20 cellular contexts compared by ENCODE assay signal in the genomic region with DNA sequence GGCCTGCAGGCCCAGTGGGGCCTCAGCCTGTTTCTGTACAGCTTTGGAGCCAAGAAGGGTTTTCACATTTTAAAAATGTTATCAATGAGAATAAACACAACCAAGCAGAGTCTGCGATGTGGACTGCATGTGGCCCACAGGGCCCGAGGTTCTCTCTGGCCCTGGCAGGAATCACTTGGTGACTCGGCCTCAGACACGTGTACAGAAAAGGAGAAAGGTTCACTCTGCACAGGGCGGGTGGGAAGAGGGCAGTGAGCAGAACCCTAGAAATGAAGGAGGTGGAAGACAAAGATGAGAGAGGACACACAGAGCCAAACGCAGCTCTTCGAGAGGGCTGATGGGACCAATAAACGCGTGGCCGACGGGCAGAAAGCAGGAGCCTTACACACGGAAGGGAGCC. TPM values are rescaled to one million over a fixed set of nuclear protein-coding genes. Genes with fewer than 3 reads are reported as not detected.
DNase-seq lines count a peak whose midpoint lies in the region; ATAC-seq and TF ChIP-seq lines count a peak whose summit lies in the region.
"Had no signal": no experiment of that assay in that cellular context is flagged by ENCODE, and none has a peak within 500 bp of the region (broad histone marks: within the 10 kb centered on the region; RNA-seq: fewer than 3 reads in every experiment).

No MANE protein-coding gene starts in this region.

- DNase-seq in natural killer cell treated with Interleukin-12 subunit alpha and Interleukin-12 subunit beta and Interleukin-15 and Interleukin-18, amount 100 ng/mL, for 72 hours (ENCODE audit: low spot score): peak; percentile 60
- DNase-seq in natural killer cell (no peak), lower lobe of right lung (peak; percentile 39), neural progenitor cell (ENCODE audit: low spot score) (no peak), transverse colon (no peak), mammary epithelial cell (no peak)
- DNase-seq: 8988T; CD8-positive, alpha-beta T cell; DMS 273 treated with DMSO at 0.1 percent for 48 hours; DMS53; GOT3; H7; HFFc6 had no signal

- ATAC-seq in natural killer cell treated with Interleukin-12 subunit alpha and Interleukin-12 subunit beta and Interleukin-15 and Interleukin-18, amount 100 ng/mL, for 72 hours: no peak
- ATAC-seq in natural killer cell (no peak), lower lobe of right lung (no peak), GM18517 (IDR thresholded peaks at IDR 0.05; ENCODE audit: unreplicated experiment) (no peak)
- ATAC-seq: CD8-positive, alpha-beta T cell; HCT116 had no signal

- 87 to 100% methylated on average over 2 to 12 of the region's 12 CpGs for WGBS in transverse colon (ENCODE audit: low coverage in 1 of 2), 2 donors
- 95% methylated on average over 11 of the region's 12 CpGs for WGBS in mammary epithelial cell (ENCODE audit: low coverage, missing lambda C conversion rate)

- no peak for TF ChIP-seq CTCF in natural killer cell (IDR thresholded peaks at IDR 0.05)
- no peak for TF ChIP-seq CTCF in lower lobe of right lung (IDR thresholded peaks at IDR 0.05)
- TF ChIP-seq CTCF in neural progenitor cell (IDR thresholded peaks at IDR 0.05): no peak
- no peak for TF ChIP-seq CTCF in transverse colon (IDR thresholded peaks at IDR 0.05)
- TF ChIP-seq CTCF in mammary epithelial cell (conservative IDR thresholded peaks at IDR 0.05 in 1 of 2, IDR thresholded peaks at IDR 0.05 in 1 of 2; ENCODE audit: extremely low read depth in 1 of 2, insufficient read depth in 1 of 2, low read depth in 1 of 2, low read length in 2 of 2): no peak

- no peaks in the 10 kb centered on the region for H3K27me3 ChIP-seq in lower lobe of right lung (ENCODE audit: low read depth)
- H3K27me3 ChIP-seq in neural progenitor cell: no peaks in the 10 kb centered on the region
- no peaks in the 10 kb centered on the region for H3K27me3 ChIP-seq in transverse colon
- no peaks in the 10 kb centered on the region for H3K27me3 ChIP-seq in mammary epithelial cell (ENCODE audit: insufficient read depth, low read length)
- H3K27me3 ChIP-seq: BLaER1 had no signal

- peaks cover 17 to 38% of the 10 kb centered on the region in 2 donors for H3K4me1 Mint-ChIP-seq in natural killer cell treated with Interleukin-12 subunit alpha and Interleukin-12 subunit beta and Interleukin-15 and Interleukin-18, amount 100 ng/mL, for 72 hours (ENCODE audit: low read depth in 2 of 2)
- peaks cover 32 to 44% of the 10 kb centered on the region in 2 donors for H3K4me1 Mint-ChIP-seq in natural killer cell
- H3K4me1 Mint-ChIP-seq in neural progenitor cell: peaks cover 2% of the 10 kb centered on the region

- H3K27me3 Mint-ChIP-seq in natural killer cell treated with Interleukin-12 subunit alpha and Interleukin-12 subunit beta and Interleukin-15 and Interleukin-18, amount 100 ng/mL, for 72 hours: no peaks in the 10 kb centered on the region
- no peaks in the 10 kb centered on the region for H3K27me3 Mint-ChIP-seq in natural killer cell (ENCODE audit: low read depth in 2 of 2)
- peaks cover 2% of the 10 kb centered on the region for H3K27me3 Mint-ChIP-seq in neural progenitor cell (ENCODE audit: insufficient read depth, low read depth)

- H3K4me1 ChIP-seq in lower lobe of right lung (peaks cover 21% of the 10 kb centered on the region), neural progenitor cell (no peaks in the 10 kb centered on the region), transverse colon (peaks cover 0 to 11% (median 5%) of the 10 kb centered on the region in 4 donors), mammary epithelial cell (ENCODE audit: insufficient read depth, low read length) (no peaks in the 10 kb centered on the region)

- H3K4me3 ChIP-seq in lower lobe of right lung (no peak overlapping the region), neural progenitor cell (no peak overlapping the region), transverse colon (no peak overlapping the region), mammary epithelial cell (replicated peaks in 1 of 3; ENCODE audit: insufficient read depth in 1 of 3, low read depth in 2 of 3, low read length in 3 of 3) (no peak overlapping the region)
- H3K4me3 ChIP-seq: BLaER1 had no signal

- no TSS peak for BruUV-seq in mammary epithelial cell (replicated peaks; lab: Mats Ljungman, UMichigan)

- intact Hi-C loops in natural killer cell (cut with micrococcal nuclease): no loop called here
- intact Hi-C loops in lower lobe of right lung (cut with DNase I): no loop called here
- intact Hi-C loops in transverse colon (cut with DNase I; ENCODE audit: low total_unique reads): no loop called here
- intact Hi-C loops in mammary epithelial cell (cut with micrococcal nuclease): no loop called here

- H3K9ac ChIP-seq in neural progenitor cell (no peak overlapping the region), mammary epithelial cell (ENCODE audit: insufficient read depth, low read length) (no peak overlapping the region)
- H3K9ac ChIP-seq: BLaER1 had no signal

- H3K79me2 ChIP-seq in neural progenitor cell (ENCODE audit: low read depth) (no peaks in the 10 kb centered on the region), mammary epithelial cell (ENCODE audit: insufficient read depth, low read length) (peaks cover 20% of the 10 kb centered on the region)

- H3K36me3 ChIP-seq in lower lobe of right lung (peaks cover 3% of the 10 kb centered on the region), neural progenitor cell (no peaks in the 10 kb centered on the region), transverse colon (no peaks in the 10 kb centered on the region), mammary epithelial cell (ENCODE audit: insufficient read depth, low read length) (no peaks in the 10 kb centered on the region)

- no peaks in the 10 kb centered on the region for H3F3A ChIP-seq in neural progenitor cell (ENCODE audit: low read depth)

- no peaks in the 10 kb centered on the region for H3K9me3 Mint-ChIP-seq in natural killer cell treated with Interleukin-12 subunit alpha and Interleukin-12 subunit beta and Interleukin-15 and Interleukin-18, amount 100 ng/mL, for 72 hours
- no peaks in the 10 kb centered on the region for H3K9me3 Mint-ChIP-seq in natural killer cell
- H3K9me3 Mint-ChIP-seq in neural progenitor cell: peaks cover 3% of the 10 kb centered on the region
- H3K9me3 Mint-ChIP-seq: CD8-positive, alpha-beta T cell; HFFc6 had no signal

- H3K27ac ChIP-seq in lower lobe of right lung (no peak overlapping the region), neural progenitor cell (no peak overlapping the region), transverse colon (no peak overlapping the region), mammary epithelial cell (ENCODE audit: insufficient read depth, low read depth, low read length) (no peak overlapping the region)
- H3K27ac ChIP-seq: BLaER1, HL-60 had no signal

- peaks cover 10% of the 10 kb centered on the region for H3K36me3 Mint-ChIP-seq in natural killer cell treated with Interleukin-12 subunit alpha and Interleukin-12 subunit beta and Interleukin-15 and Interleukin-18, amount 100 ng/mL, for 72 hours
- no peaks in the 10 kb centered on the region for H3K36me3 Mint-ChIP-seq in natural killer cell
- peaks cover 38% of the 10 kb centered on the region for H3K36me3 Mint-ChIP-seq in neural progenitor cell

- no peak for TF ChIP-seq EP300 in transverse colon (IDR thresholded peaks at IDR 0.05; ENCODE audit: low read depth)

- H3K4me2 ChIP-seq in neural progenitor cell (no peak overlapping the region), mammary epithelial cell (ENCODE audit: insufficient read depth, low read depth, low read length) (no peak overlapping the region)
- H3K4me2 ChIP-seq: BLaER1 had no signal

- TF ChIP-seq POLR2A in transverse colon (IDR thresholded peaks at IDR 0.05): no peak

- H4K20me1 ChIP-seq in neural progenitor cell (ENCODE audit: low read depth): no peaks in the 10 kb centered on the region
- no peaks in the 10 kb centered on the region for H4K20me1 ChIP-seq in mammary epithelial cell (ENCODE audit: insufficient read depth, low read length)

- H2AFZ ChIP-seq in neural progenitor cell (replicated peaks) (no peak overlapping the region), mammary epithelial cell (ENCODE audit: low read depth, low read length) (no peak overlapping the region)

- H3K4me3 Mint-ChIP-seq in natural killer cell treated with Interleukin-12 subunit alpha and Interleukin-12 subunit beta and Interleukin-15 and Interleukin-18, amount 100 ng/mL, for 72 hours: no peak overlapping the region
- no peak overlapping the region for H3K4me3 Mint-ChIP-seq in natural killer cell
- H3K4me3 Mint-ChIP-seq in neural progenitor cell: no peak overlapping the region
- H3K4me3 Mint-ChIP-seq: CD8-positive, alpha-beta T cell; HFFc6 had no signal

- no peaks in the 10 kb centered on the region for H3K9me3 ChIP-seq in lower lobe of right lung
- H3K9me3 ChIP-seq in neural progenitor cell (ENCODE audit: low read depth): no peaks in the 10 kb centered on the region
- no peaks in the 10 kb centered on the region for H3K9me3 ChIP-seq in transverse colon
- no peaks in the 10 kb centered on the region for H3K9me3 ChIP-seq in mammary epithelial cell (replicated peaks; ENCODE audit: insufficient read depth, low read length)

- no peak overlapping the region for H3K27ac Mint-ChIP-seq in natural killer cell treated with Interleukin-12 subunit alpha and Interleukin-12 subunit beta and Interleukin-15 and Interleukin-18, amount 100 ng/mL, for 72 hours
- H3K27ac Mint-ChIP-seq in natural killer cell (no peak overlapping the region), neural progenitor cell (peak overlapping the region; percentile 24)
- H3K27ac Mint-ChIP-seq: CD8-positive, alpha-beta T cell; HFFc6 had no signal

- CTCF ChIA-PET in mammary epithelial cell (lab: Charles Lee; ENCODE audit: low non-redundant PET): no interaction called here

- dilution Hi-C loops in mammary epithelial cell (cut with HindIII; ENCODE audit: low sequenced_read_pairs): no loop called here

- in situ Hi-C loops in transverse colon (cut with MboI; ENCODE audit: low pct_ligation_motif_present in 1 of 4, low pct_unique_long_range_greater_than_20kb in 1 of 4, low sequenced_read_pairs in 3 of 4): no loop called here
- in situ Hi-C loops in mammary epithelial cell (cut with MboI; ENCODE audit: low sequenced_read_pairs in 2 of 2): no loop called here

RNA-seq across cellular contexts. Expression of a gene that starts 11.6 kb away (rescaled TPM):
- total RNA-seq in natural killer cell treated with Interleukin-12 subunit alpha and Interleukin-12 subunit beta and Interleukin-15 and Interleukin-18, amount 100 ng/mL, for 72 hours: not detected
- not detected for total RNA-seq in natural killer cell
- 4.7 TPM for total RNA-seq in lower lobe of right lung
- not detected in 2 replicates for total RNA-seq in neural progenitor cell (ENCODE audit: low replicate concordance)
- total RNA-seq in transverse colon: not detected
- 1 to 10 TPM in 1 of 2 donors, under 1 TPM in 1; 0.33 to 1.1 TPM for total RNA-seq in mammary epithelial cell
- polyA plus RNA-seq in mammary epithelial cell: 0.23 TPM
- 3.4 TPM for polyA minus RNA-seq in mammary epithelial cell
- total RNA-seq: A673; CD8-positive, alpha-beta T cell; H7; HFFc6; HT1080 had no signal
- polyA plus RNA-seq: AG04450 had no signal

Comparison
In these comparisons a context has a peak if more than half of its experiments do, and no peak if none do; other contexts are left out.
1. DNase-seq: peak in natural killer cell treated with Interleukin-12 subunit alpha and Interleukin-12 subunit beta and Interleukin-15 and Interleukin-18, amount 100 ng/mL, for 72 hours (single experiment) and lower lobe of right lung (single experiment); none in natural killer cell (single experiment), neural progenitor cell (single experiment), transverse colon (single experiment) and mammary epithelial cell (single experiment).